In the genomic region with DNA sequence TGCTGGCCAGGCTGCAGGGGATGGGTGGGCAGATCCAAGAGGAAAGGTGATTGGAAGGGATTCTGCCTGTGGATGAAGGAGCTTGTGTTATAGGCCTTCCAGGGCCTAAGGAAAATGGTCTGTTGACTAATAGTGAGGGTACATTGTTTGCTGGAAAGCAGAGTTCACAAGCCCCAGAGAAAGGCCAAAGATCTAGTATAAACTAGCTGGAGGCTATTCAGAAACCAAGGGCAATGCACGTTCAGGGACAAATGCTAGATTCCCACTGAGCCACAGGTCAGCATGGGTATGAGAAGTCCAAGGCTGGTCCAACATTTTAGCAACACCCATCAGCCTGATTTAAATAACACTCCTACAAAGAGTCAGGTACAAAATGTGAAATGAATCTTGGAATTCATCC, we compare ENCODE assay signal across 13 cellular contexts.
A peak's percentile ranks its signal among the peaks of the same experiment; 100 is the strongest.
DNase-seq lines count a peak whose midpoint lies in the region; ATAC-seq and TF ChIP-seq lines count a peak whose summit lies in the region.
"Had no signal": no experiment of that assay in that cellular context is flagged by ENCODE, and none has a peak within 500 bp of the region (broad histone marks: within the 10 kb centered on the region; RNA-seq: fewer than 3 reads in every experiment).

No MANE protein-coding gene starts in this region.

- no peak overlapping the region for H3K14ac ChIP-seq in mesenchymal stem cell (ENCODE audit: low read length in 2 of 2)
- no peak overlapping the region for H3K14ac ChIP-seq in trophoblast cell (ENCODE audit: low read length)

- H3K36me3 ChIP-seq in HEK293 (ENCODE audit: control insufficient read depth in 2 of 2, insufficient read depth in 1 of 2, low read length in 2 of 2) (no peaks in the 10 kb centered on the region), MM.1S (replicated peaks; ENCODE audit: insufficient read depth, low read length) (no peaks in the 10 kb centered on the region), mesenchymal stem cell (ENCODE audit: control insufficient read depth in 1 of 2, insufficient read depth in 2 of 2, low read depth in 1 of 2, low read length in 2 of 2) (peaks cover 7 to 71% of the 10 kb centered on the region in 2 experiments), trophoblast cell (ENCODE audit: control insufficient read depth in 1 of 2, insufficient read depth in 2 of 2, low read length in 2 of 2) (no peaks in the 10 kb centered on the region)
- no peaks in the 10 kb centered on the region for H3K36me3 ChIP-seq in CD8-positive, alpha-beta memory T cell (ENCODE audit: insufficient read depth, low read length)

- H3K79me2 ChIP-seq in MM.1S (ENCODE audit: low read length) (no peaks in the 10 kb centered on the region), trophoblast cell (ENCODE audit: control insufficient read depth, insufficient read depth, low read length, poor library complexity) (no peaks in the 10 kb centered on the region)

- no peaks in the 10 kb centered on the region for H3K9me2 ChIP-seq in MM.1S (replicated peaks; ENCODE audit: insufficient read depth, low read length)

- H2AFZ ChIP-seq in MM.1S (ENCODE audit: low read length), result no peak overlapping the region
- H2AFZ ChIP-seq in mesenchymal stem cell (ENCODE audit: low read depth, low read length), result no peak overlapping the region
- H2AFZ ChIP-seq in trophoblast cell (ENCODE audit: insufficient read depth, low read length, poor library complexity), result no peak overlapping the region

- H3K18ac ChIP-seq in mesenchymal stem cell (ENCODE audit: low read depth in 1 of 2, low read length in 2 of 2) (peak overlapping the region; percentile 22 to 80), trophoblast cell (ENCODE audit: low read length) (no peak overlapping the region)

- peaks cover 0 to 9% of the 10 kb centered on the region in 2 donors for H3K27me3 Mint-ChIP-seq in CD8-positive, alpha-beta memory T cell
- H3K27me3 Mint-ChIP-seq: B cell; CD4-positive, alpha-beta T cell had no signal

- DNase-seq in MM.1S (no peak), mesenchymal stem cell (no peak), sciatic nerve (ENCODE audit: low spot score) (no peak), KG1 (lab: John Stamatoyannopoulos, UW) (no peak), trophoblast cell (no peak)
- no peak for DNase-seq in CD8-positive, alpha-beta memory T cell
- DNase-seq: CD4-positive, alpha-beta T cell; Kasumi-1; NCI-H1436 treated with DMSO at 0.1 percent for 48 hours; NCI-H2081; NCI-H510A treated with DMSO at 0.1 percent for 48 hours had no signal

- H3F3A ChIP-seq in MM.1S (ENCODE audit: insufficient read depth, low read length), result peaks cover 20% of the 10 kb centered on the region

- H3K4me3 ChIP-seq in HEK293 (ENCODE audit: low read depth, low read length) (no peak overlapping the region), MM.1S (ENCODE audit: low read length) (no peak overlapping the region), mesenchymal stem cell (ENCODE audit: insufficient read depth in 1 of 2, low read depth in 1 of 2, low read length in 2 of 2) (no peak overlapping the region), trophoblast cell (ENCODE audit: low read depth, low read length) (no peak overlapping the region)
- H3K4me3 ChIP-seq in CD8-positive, alpha-beta memory T cell (ENCODE audit: low read length), result no peak overlapping the region

- CTCF ChIA-PET in HEK293 (lab: Yijun Ruan, JAX), result no interaction called here
- CTCF ChIA-PET in CD8-positive, alpha-beta memory T cell (lab: Charles Lee), result no interaction called here

- peaks cover 0 to 7% (median 2%) of the 10 kb centered on the region in 5 donors for H3K9me3 Mint-ChIP-seq in CD8-positive, alpha-beta memory T cell
- H3K9me3 Mint-ChIP-seq: CD4-positive, alpha-beta T cell had no signal

- no peak overlapping the region for H2BK120ac ChIP-seq in mesenchymal stem cell (ENCODE audit: low read depth, low read length)
- no peak overlapping the region for H2BK120ac ChIP-seq in trophoblast cell (ENCODE audit: insufficient read depth, low read length, poor library complexity)

- no peaks in the 10 kb centered on the region for H4K20me1 ChIP-seq in MM.1S (ENCODE audit: insufficient read depth, low read length)

- H3K9ac ChIP-seq in MM.1S (ENCODE audit: low read length) (no peak overlapping the region), mesenchymal stem cell (ENCODE audit: low read length) (no peak overlapping the region), trophoblast cell (ENCODE audit: low read length) (no peak overlapping the region)

- H3K4me1 Mint-ChIP-seq in CD8-positive, alpha-beta memory T cell, result no peaks in the 10 kb centered on the region
- H3K4me1 Mint-ChIP-seq: B cell had no signal

- H4K12ac ChIP-seq in trophoblast cell (ENCODE audit: low read depth, low read length), result no peak overlapping the region

- H3K4ac ChIP-seq in mesenchymal stem cell (ENCODE audit: low read depth in 1 of 2, low read length in 2 of 2) (peak overlapping the region in 1 of 2 experiments; percentile 12), trophoblast cell (ENCODE audit: low read depth, low read length) (no peak overlapping the region)

- peaks cover 5% of the 10 kb centered on the region; the same call in 1 of the 2 replicates for H3K4me1 ChIP-seq in HEK293 (ENCODE audit: control insufficient read depth, insufficient read depth, low read length)
- H3K4me1 ChIP-seq in MM.1S (ENCODE audit: low read length), result peaks cover 34% of the 10 kb centered on the region
- peaks cover 6% of the 10 kb centered on the region for H3K4me1 ChIP-seq in mesenchymal stem cell (ENCODE audit: control insufficient read depth, insufficient read depth, low read depth, low read length)
- H3K4me1 ChIP-seq in CD8-positive, alpha-beta memory T cell (ENCODE audit: insufficient read depth, low read length), result no peaks in the 10 kb centered on the region
- peaks cover 4% of the 10 kb centered on the region in 2 experiments for H3K4me1 ChIP-seq in trophoblast cell (ENCODE audit: control insufficient read depth in 1 of 2, insufficient read depth in 2 of 2, low read length in 2 of 2)

- no peaks in the 10 kb centered on the region for H3K36me3 Mint-ChIP-seq in CD8-positive, alpha-beta memory T cell

- H3K4me3 Mint-ChIP-seq in CD8-positive, alpha-beta memory T cell, result no peak overlapping the region
- H3K4me3 Mint-ChIP-seq: B cell; CD4-positive, alpha-beta T cell had no signal

- peak; percentile 32 for ATAC-seq in sciatic nerve

- H3K79me1 ChIP-seq in mesenchymal stem cell (replicated peaks; ENCODE audit: low read length, poor library complexity, severe bottlenecking), result peaks cover 9% of the 10 kb centered on the region
- peaks cover 2% of the 10 kb centered on the region for H3K79me1 ChIP-seq in trophoblast cell (ENCODE audit: low read length)

- H4K91ac ChIP-seq in mesenchymal stem cell (ENCODE audit: low read length), result peak overlapping the region; percentile 9
- H4K91ac ChIP-seq in trophoblast cell (ENCODE audit: low read depth, low read length), result no peak overlapping the region

- H2BK5ac ChIP-seq in mesenchymal stem cell (ENCODE audit: low read depth, low read length, poor library complexity, severe bottlenecking) (no peak overlapping the region), trophoblast cell (ENCODE audit: low read depth, low read length, poor library complexity) (no peak overlapping the region)

- no peak for TF ChIP-seq CTCF in HEK293 (tag by site-specific recombination; IDR thresholded peaks at IDR 0.05)
- no peak for TF ChIP-seq CTCF in MM.1S (IDR thresholded peaks at IDR 0.05; ENCODE audit: low read length)

- H2AK5ac ChIP-seq in mesenchymal stem cell (ENCODE audit: low read length, severe bottlenecking) (no peak overlapping the region), trophoblast cell (ENCODE audit: low read length) (no peak overlapping the region)

- H3K9me3 ChIP-seq in HEK293 (ENCODE audit: control insufficient read depth, insufficient read depth, low read depth, low read length) (no peaks in the 10 kb centered on the region), MM.1S (replicated peaks; ENCODE audit: insufficient read depth, low read length) (no peaks in the 10 kb centered on the region), mesenchymal stem cell (ENCODE audit: control insufficient read depth, low read length) (no peaks in the 10 kb centered on the region), trophoblast cell (ENCODE audit: insufficient read depth, low read depth, low read length) (no peaks in the 10 kb centered on the region)
- H3K9me3 ChIP-seq in CD8-positive, alpha-beta memory T cell (ENCODE audit: low read length), result no peaks in the 10 kb centered on the region

- H2BK12ac ChIP-seq in mesenchymal stem cell (ENCODE audit: low read length in 2 of 2), result no peak overlapping the region
- no peak overlapping the region for H2BK12ac ChIP-seq in trophoblast cell (ENCODE audit: low read length)

- H4K8ac ChIP-seq in mesenchymal stem cell (ENCODE audit: low read length) (peak overlapping the region; percentile 87), trophoblast cell (ENCODE audit: low read depth, low read length) (no peak overlapping the region)

- H3K4me2 ChIP-seq in MM.1S (ENCODE audit: low read depth, low read length) (peak overlapping the region; percentile 57; the same call in 1 of the 2 replicates), mesenchymal stem cell (ENCODE audit: low read length, poor library complexity, severe bottlenecking) (no peak overlapping the region), trophoblast cell (ENCODE audit: low read length) (no peak overlapping the region)

- H3K27ac Mint-ChIP-seq in CD8-positive, alpha-beta memory T cell, result no peak overlapping the region
- H3K27ac Mint-ChIP-seq: B cell; CD4-positive, alpha-beta T cell had no signal

- H3K27ac ChIP-seq in HEK293 (ENCODE audit: extremely low read depth, low read depth, low read length) (no peak overlapping the region), MM.1S (ENCODE audit: low read length) (peak overlapping the region; percentile 35; the same call in 1 of the 2 replicates), mesenchymal stem cell (ENCODE audit: low read length, poor library complexity, severe bottlenecking) (no peak overlapping the region), trophoblast cell (ENCODE audit: low read depth, low read length) (no peak overlapping the region)
- no peak overlapping the region for H3K27ac ChIP-seq in CD8-positive, alpha-beta memory T cell (ENCODE audit: low read depth, low read length)

- H3K23ac ChIP-seq in mesenchymal stem cell (ENCODE audit: low read length in 2 of 2), result no peak overlapping the region
- no peak overlapping the region for H3K23ac ChIP-seq in trophoblast cell (ENCODE audit: low read length)

- H3K27me3 ChIP-seq in MM.1S (replicated peaks; ENCODE audit: insufficient read depth, low read length) (no peaks in the 10 kb centered on the region), mesenchymal stem cell (ENCODE audit: control insufficient read depth in 1 of 2, insufficient read depth in 1 of 2, low read length in 2 of 2) (no peaks in the 10 kb centered on the region), trophoblast cell (ENCODE audit: insufficient read depth, low read length) (no peaks in the 10 kb centered on the region)
- no peaks in the 10 kb centered on the region for H3K27me3 ChIP-seq in CD8-positive, alpha-beta memory T cell (ENCODE audit: insufficient read depth, low read length, poor library complexity, severe bottlenecking)

- intact Hi-C loops in sciatic nerve (cut with DNase I), result no loop called here

- 96% methylated on average over 1 of the region's 1 CpG for WGBS in mesenchymal stem cell
- WGBS in trophoblast cell (ENCODE audit: extremely low coverage, insufficient coverage, insufficient read length), result no CpG with 5 or more reads among the region's 1 CpG

- POLR2A ChIA-PET in HEK293 (lab: Yijun Ruan, JAX), result no interaction called here
- POLR2A ChIA-PET in CD8-positive, alpha-beta memory T cell (lab: Charles Lee), result no interaction called here

- H2BK15ac ChIP-seq in mesenchymal stem cell (ENCODE audit: low read depth, poor library complexity, severe bottlenecking), result no peak overlapping the region
